In the genomic region with DNA sequence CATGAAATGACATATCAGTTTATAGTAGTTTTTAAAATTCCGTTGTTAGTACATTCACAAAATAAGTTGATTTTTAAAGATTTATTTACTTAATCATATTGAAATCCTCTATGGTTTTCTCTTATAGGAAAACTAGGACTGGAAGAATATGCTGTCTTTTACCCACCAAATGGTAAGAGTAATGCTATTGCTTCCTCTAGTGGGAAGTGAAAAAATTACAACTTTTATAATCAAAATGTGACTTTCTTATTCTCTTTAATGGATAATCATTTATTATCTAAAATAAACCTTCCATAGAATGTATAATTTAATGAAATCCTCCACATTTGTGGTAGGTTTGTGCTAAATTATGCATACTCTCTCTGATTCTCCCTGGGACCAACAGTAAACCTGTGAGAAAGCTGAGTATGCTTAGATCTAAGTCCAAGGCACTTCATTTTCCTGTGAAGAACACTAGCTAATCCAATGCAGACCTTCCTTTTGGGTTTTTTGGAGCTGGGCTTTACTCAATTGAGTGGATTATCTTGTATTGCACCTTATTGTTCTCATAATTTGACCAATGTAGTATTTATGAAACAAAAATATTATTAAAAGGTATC, we compare ENCODE assay signal across 9 cellular contexts.
DNase-seq lines count a peak whose midpoint lies in the region; ATAC-seq and TF ChIP-seq lines count a peak whose summit lies in the region.
"Had no signal": no experiment of that assay in that cellular context is flagged by ENCODE, and none has a peak within 500 bp of the region (broad histone marks: within the 10 kb centered on the region; RNA-seq: fewer than 3 reads in every experiment).

No MANE protein-coding gene starts in this region.

- ATAC-seq in Right ventricle myocardium superior (ENCODE audit: poor library complexity) (no peak), PC-3 (peak; percentile 27; the same call in 1 of the 2 replicates), upper lobe of left lung (ENCODE audit: low FRiP score in 2 of 2) (no peak), GM19023 (IDR thresholded peaks at IDR 0.05; ENCODE audit: unreplicated experiment) (no peak)

- H3K27me3 ChIP-seq in left ventricle myocardium inferior (ENCODE audit: low read depth), result no peaks in the 10 kb centered on the region
- no peaks in the 10 kb centered on the region for H3K27me3 ChIP-seq in PC-3 (ENCODE audit: low read length)
- H3K27me3 ChIP-seq in upper lobe of left lung, result no peaks in the 10 kb centered on the region

- H3K9me3 Mint-ChIP-seq in activated T-helper 2 cell treated with anti-CD3 and anti-CD28 coated beads, Interferon-gamma antibody, Interleukin-2, Interleukin-4, amounts not matched to agents 10 μg/mL and 5 μg/mL and 100 μg/mL, durations not matched to agents 14 hours and 24 hours and 36 hours, result no peaks in the 10 kb centered on the region
- H3K9me3 Mint-ChIP-seq in T-helper 2 cell treated with Interferon-gamma antibody and Interleukin-4, amounts not matched to agents 5 μg/mL and 100 μg/mL, for 36 hours, result no peaks in the 10 kb centered on the region
- H3K9me3 Mint-ChIP-seq: activated naive CD8-positive, alpha-beta T cell treated with anti-CD3 and anti-CD28 coated beads, Interleukin-2, amount 10 ng/mL, durations not matched to agents 7 days and 5 days had no signal

- H4K20me1 ChIP-seq in PC-3 (ENCODE audit: low read length), result no peaks in the 10 kb centered on the region

- H3K4me3 Mint-ChIP-seq in activated T-helper 2 cell treated with anti-CD3 and anti-CD28 coated beads, Interferon-gamma antibody, Interleukin-2, Interleukin-4, amounts not matched to agents 10 μg/mL and 5 μg/mL and 100 μg/mL, durations not matched to agents 14 hours and 24 hours and 36 hours (ENCODE audit: low read depth), result no peak overlapping the region
- H3K4me3 Mint-ChIP-seq in T-helper 2 cell treated with Interferon-gamma antibody and Interleukin-4, amounts not matched to agents 5 μg/mL and 100 μg/mL, for 36 hours, result no peak overlapping the region
- H3K4me3 Mint-ChIP-seq: activated naive CD8-positive, alpha-beta T cell treated with anti-CD3 and anti-CD28 coated beads, Interleukin-2, amount 10 ng/mL, durations not matched to agents 7 days and 5 days had no signal

- H3K27ac ChIP-seq in left ventricle myocardium inferior (replicated peaks) (no peak overlapping the region), PC-3 (ENCODE audit: low read length) (no peak overlapping the region), upper lobe of left lung (no peak overlapping the region)

- no peak for TF ChIP-seq POLR2A in upper lobe of left lung (IDR thresholded peaks at IDR 0.05)

- BruUV-seq in PC-3 (replicated peaks; lab: Mats Ljungman, UMichigan), result no TSS peak

- H3K27me3 Mint-ChIP-seq in activated T-helper 2 cell treated with anti-CD3 and anti-CD28 coated beads, Interferon-gamma antibody, Interleukin-2, Interleukin-4, amounts not matched to agents 10 μg/mL and 5 μg/mL and 100 μg/mL, durations not matched to agents 14 hours and 24 hours and 36 hours (ENCODE audit: low read depth), result no peaks in the 10 kb centered on the region
- peaks cover 6% of the 10 kb centered on the region for H3K27me3 Mint-ChIP-seq in T-helper 2 cell treated with Interferon-gamma antibody and Interleukin-4, amounts not matched to agents 5 μg/mL and 100 μg/mL, for 36 hours (ENCODE audit: low read depth)
- H3K27me3 Mint-ChIP-seq: activated naive CD8-positive, alpha-beta T cell treated with anti-CD3 and anti-CD28 coated beads, Interleukin-2, amount 10 ng/mL, durations not matched to agents 7 days and 5 days had no signal

- no peak for TF ChIP-seq EP300 in upper lobe of left lung (IDR thresholded peaks at IDR 0.05)

- POLR2A ChIA-PET in PC-3 (lab: Charles Lee; ENCODE audit: unreplicated experiment), result no interaction called here

- H3K79me2 ChIP-seq in PC-3 (ENCODE audit: low read length), result no peaks in the 10 kb centered on the region

- peak; percentile 62 for TF ChIP-seq CTCF in left ventricle myocardium inferior (IDR thresholded peaks at IDR 0.05; ENCODE audit: borderline replicate concordance)
- TF ChIP-seq CTCF in PC-3 (conservative IDR thresholded peaks at IDR 0.05; ENCODE audit: low read depth, low read length), result peak; percentile 72
- TF ChIP-seq CTCF in upper lobe of left lung (IDR thresholded peaks at IDR 0.05), result peak in 4 of 6 experiments; percentile 28 to 47 (median 42)

- H3K9me2 ChIP-seq in PC-3 (replicated peaks; ENCODE audit: low read length), result no peaks in the 10 kb centered on the region

- H3K36me3 ChIP-seq in left ventricle myocardium inferior, result no peaks in the 10 kb centered on the region
- H3K36me3 ChIP-seq in PC-3 (ENCODE audit: low read depth, low read length), result no peaks in the 10 kb centered on the region; the same call in 1 of the 2 replicates
- H3K36me3 ChIP-seq in upper lobe of left lung, result peaks cover 0 to 4% (median 0%) of the 10 kb centered on the region in 4 donors

- H3K9me3 ChIP-seq in left ventricle myocardium inferior (replicated peaks) (no peaks in the 10 kb centered on the region), PC-3 (ENCODE audit: low read length) (no peaks in the 10 kb centered on the region), upper lobe of left lung (no peaks in the 10 kb centered on the region)

- no peak overlapping the region for H2AFZ ChIP-seq in PC-3 (ENCODE audit: low read length)

- intact Hi-C loops in left ventricle myocardium inferior (cut with micrococcal nuclease), result loop anchor here (10.0 kb wide), 1 partner anchor 265 kb away; no protein-coding TSS in a partner anchor
- intact Hi-C loops in Right ventricle myocardium superior (cut with DNase I), result no loop called here
- intact Hi-C loops in PC-3 (cut with micrococcal nuclease), result loop anchor here (1.0 to 10.0 kb wide), 4 partner anchors 145 to 261 kb away; a partner anchor contains a TSS
- intact Hi-C loops in activated T-helper 2 cell treated with anti-CD3 and anti-CD28 coated beads, Interferon-gamma antibody, Interleukin-2, Interleukin-4, amounts not matched to agents 10 μg/mL and 5 μg/mL and 100 μg/mL, durations not matched to agents 14 hours and 24 hours and 36 hours (cut with micrococcal nuclease), result loop anchor here (2.0 to 10.0 kb wide), 4 partner anchors 155 to 733 kb away; no protein-coding TSS in a partner anchor

- H3K9ac ChIP-seq in PC-3 (ENCODE audit: low read length), result no peak overlapping the region

- WGBS in upper lobe of left lung, 2 donors, result 66 to 82% methylated on average over 1 of the region's 1 CpG

- CTCF ChIA-PET in PC-3 (lab: Charles Lee), result no interaction called here

- H3K4me1 ChIP-seq in left ventricle myocardium inferior, result no peaks in the 10 kb centered on the region
- H3K4me1 ChIP-seq in PC-3 (ENCODE audit: insufficient read depth, low read length), result peaks cover 9% of the 10 kb centered on the region
- H3K4me1 ChIP-seq in upper lobe of left lung, result no peaks in the 10 kb centered on the region

- H3K4me3 ChIP-seq in left ventricle myocardium inferior, result no peak overlapping the region
- H3K4me3 ChIP-seq in PC-3 (ENCODE audit: low read length), result no peak overlapping the region
- no peak overlapping the region for H3K4me3 ChIP-seq in upper lobe of left lung

- H3K4me2 ChIP-seq in PC-3 (ENCODE audit: low read length), result no peak overlapping the region

- H3K4me1 Mint-ChIP-seq in activated T-helper 2 cell treated with anti-CD3 and anti-CD28 coated beads, Interferon-gamma antibody, Interleukin-2, Interleukin-4, amounts not matched to agents 10 μg/mL and 5 μg/mL and 100 μg/mL, durations not matched to agents 14 hours and 24 hours and 36 hours (ENCODE audit: low read depth), result no peaks in the 10 kb centered on the region
- no peaks in the 10 kb centered on the region for H3K4me1 Mint-ChIP-seq in T-helper 2 cell treated with Interferon-gamma antibody and Interleukin-4, amounts not matched to agents 5 μg/mL and 100 μg/mL, for 36 hours (ENCODE audit: low read depth)

- H3K27ac Mint-ChIP-seq in activated T-helper 2 cell treated with anti-CD3 and anti-CD28 coated beads, Interferon-gamma antibody, Interleukin-2, Interleukin-4, amounts not matched to agents 10 μg/mL and 5 μg/mL and 100 μg/mL, durations not matched to agents 14 hours and 24 hours and 36 hours, result no peak overlapping the region
- no peak overlapping the region for H3K27ac Mint-ChIP-seq in T-helper 2 cell treated with Interferon-gamma antibody and Interleukin-4, amounts not matched to agents 5 μg/mL and 100 μg/mL, for 36 hours
- H3K27ac Mint-ChIP-seq: activated naive CD8-positive, alpha-beta T cell treated with anti-CD3 and anti-CD28 coated beads, Interleukin-2, amount 10 ng/mL, durations not matched to agents 7 days and 5 days had no signal

- DNase-seq in left ventricle myocardium inferior, result no peak
- DNase-seq in Right ventricle myocardium superior, result no peak
- peak; percentile 44 for DNase-seq in PC-3
- peak; percentile 28 for DNase-seq in fibroblast of the conjunctiva (ENCODE audit: low read depth)
- no peak for DNase-seq in upper lobe of left lung
- no peak for DNase-seq in activated T-helper 2 cell treated with anti-CD3 and anti-CD28 coated beads, Interferon-gamma antibody, Interleukin-2, Interleukin-4, amounts not matched to agents 10 μg/mL and 5 μg/mL and 100 μg/mL, durations not matched to agents 14 hours and 24 hours and 36 hours (ENCODE audit: low spot score)
- no peak for DNase-seq in T-helper 2 cell treated with Interferon-gamma antibody and Interleukin-4, amounts not matched to agents 5 μg/mL and 100 μg/mL, for 36 hours (ENCODE audit: low spot score)
- DNase-seq: activated naive CD8-positive, alpha-beta T cell treated with anti-CD3 and anti-CD28 coated beads, Interleukin-2, amount 10 ng/mL, durations not matched to agents 7 days and 5 days had no signal

- H3K36me3 Mint-ChIP-seq in activated T-helper 2 cell treated with anti-CD3 and anti-CD28 coated beads, Interferon-gamma antibody, Interleukin-2, Interleukin-4, amounts not matched to agents 10 μg/mL and 5 μg/mL and 100 μg/mL, durations not matched to agents 14 hours and 24 hours and 36 hours (ENCODE audit: low read depth), result no peaks in the 10 kb centered on the region
- no peaks in the 10 kb centered on the region for H3K36me3 Mint-ChIP-seq in T-helper 2 cell treated with Interferon-gamma antibody and Interleukin-4, amounts not matched to agents 5 μg/mL and 100 μg/mL, for 36 hours (ENCODE audit: low read depth)
- H3K36me3 Mint-ChIP-seq: activated naive CD8-positive, alpha-beta T cell treated with anti-CD3 and anti-CD28 coated beads, Interleukin-2, amount 10 ng/mL, durations not matched to agents 7 days and 5 days had no signal

- H3F3A ChIP-seq in PC-3 (ENCODE audit: low read length, unreplicated experiment), result no peaks in the 10 kb centered on the region

Comparison
In these comparisons a context has a peak if more than half of its experiments do, and no peak if none do; other contexts are left out.
1. DNase-seq: peak in PC-3 (single experiment) and fibroblast of the conjunctiva (single experiment); none in left ventricle myocardium inferior (single experiment), Right ventricle myocardium superior (single experiment), upper lobe of left lung (0 of 2), activated T-helper 2 cell treated with anti-CD3 and anti-CD28 coated beads, Interferon-gamma antibody, Interleukin-2, Interleukin-4, amounts not matched to agents 10 μg/mL and 5 μg/mL and 100 μg/mL, durations not matched to agents 14 hours and 24 hours and 36 hours (single experiment) and T-helper 2 cell treated with Interferon-gamma antibody and Interleukin-4, amounts not matched to agents 5 μg/mL and 100 μg/mL, for 36 hours (single experiment).
2. Peak in every context shown above with its lines, with median percentiles within 50 percentile points of each other: CTCF ChIP-seq.